In the genomic region with DNA sequence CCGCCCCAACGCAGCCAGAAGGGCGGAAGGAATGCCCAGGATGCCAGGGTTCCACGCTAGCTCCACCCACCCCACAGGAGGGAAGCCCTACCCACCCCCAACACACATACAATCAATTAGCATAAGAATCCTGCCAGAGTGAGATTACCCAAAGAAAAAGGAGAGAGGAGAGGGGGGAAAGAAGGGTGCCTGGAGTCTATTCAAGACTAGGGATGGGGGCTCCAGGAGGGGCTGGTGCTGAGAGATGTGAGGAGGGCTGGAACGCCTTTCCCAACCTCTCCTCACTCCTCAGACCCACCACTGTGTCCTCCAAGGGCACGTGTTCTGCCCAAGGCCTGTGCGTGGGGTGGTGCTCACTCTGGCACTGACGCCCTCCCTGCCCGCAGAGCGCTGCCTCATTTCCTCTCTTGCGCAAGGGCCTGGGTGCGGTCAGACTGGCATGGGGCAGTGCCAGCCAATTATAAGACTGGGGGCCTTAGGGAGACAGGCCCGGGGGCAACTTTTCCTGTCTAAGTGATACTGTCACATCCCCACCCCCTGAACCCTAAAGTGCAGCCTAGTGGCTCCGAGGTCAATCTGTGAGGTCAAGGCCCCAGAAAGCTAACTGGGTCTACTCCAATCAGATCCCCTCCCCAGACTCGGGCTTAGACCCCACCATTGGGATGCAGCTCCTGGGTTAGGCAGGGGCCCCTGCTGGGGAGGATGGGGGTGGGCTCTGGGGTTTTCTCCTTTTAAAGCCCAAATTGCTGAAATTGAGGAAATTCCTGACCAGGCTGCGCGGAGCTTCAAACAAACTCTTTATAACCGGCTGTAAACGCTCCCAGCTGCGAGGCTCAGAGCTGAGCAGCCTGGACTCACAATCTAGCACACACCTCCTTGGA, we compare ENCODE assay signal across 8 cellular contexts. TPM values are rescaled to one million over a fixed set of nuclear protein-coding genes. Genes with fewer than 3 reads are reported as not detected.
A peak's percentile ranks its signal among the peaks of the same experiment; 100 is the strongest.
DNase-seq lines count a peak whose midpoint lies in the region; ATAC-seq, FAIRE-seq and TF ChIP-seq lines count a peak whose summit lies in the region.

No MANE protein-coding gene starts in this region.

- no peaks in the 10 kb centered on the region for H3K9me3 Mint-ChIP-seq in activated naive CD8-positive, alpha-beta T cell treated with anti-CD3 and anti-CD28 coated beads, Interleukin-2, amount 50 U/mL, for 24 hours

- H3K27me3 Mint-ChIP-seq in activated naive CD8-positive, alpha-beta T cell treated with anti-CD3 and anti-CD28 coated beads, Interleukin-2, amount 50 U/mL, for 24 hours, result no peaks in the 10 kb centered on the region

- H3K4me1 ChIP-seq in keratinocyte (ENCODE audit: control insufficient read depth, extremely low read depth, insufficient read depth, low read length) (peaks cover 44% of the 10 kb centered on the region), tibial artery (peaks cover 4 to 52% (median 40%) of the 10 kb centered on the region in 4 donors)

- H3K9me1 ChIP-seq in keratinocyte (ENCODE audit: control insufficient read depth, extremely low read depth, insufficient read depth, low read length), result no peaks in the 10 kb centered on the region

- H3K36me3 ChIP-seq in keratinocyte (ENCODE audit: control insufficient read depth in 2 of 2, extremely low read depth in 1 of 2, insufficient read depth in 2 of 2, low read length in 2 of 2) (peaks cover 18 to 33% of the 10 kb centered on the region in 2 experiments), tibial artery (peaks cover 28 to 42% (median 29%) of the 10 kb centered on the region in 3 donors)

- peaks cover 70% of the 10 kb centered on the region for H3K4me1 Mint-ChIP-seq in activated naive CD8-positive, alpha-beta T cell treated with anti-CD3 and anti-CD28 coated beads, Interleukin-2, amount 50 U/mL, for 24 hours

- intact Hi-C loops in tibial artery (cut with DNase I; ENCODE audit: low total_unique reads), result no loop called here

- H2AFZ ChIP-seq in keratinocyte (ENCODE audit: control insufficient read depth, low read length), result no peak overlapping the region

- peak overlapping the region; percentile 79 for H3K4me2 ChIP-seq in keratinocyte (ENCODE audit: control insufficient read depth, extremely low read depth, insufficient read depth, low read depth, low read length)

- H3K27ac Mint-ChIP-seq in activated naive CD8-positive, alpha-beta T cell treated with anti-CD3 and anti-CD28 coated beads, Interleukin-2, amount 50 U/mL, for 24 hours, result peak overlapping the region; percentile 96

- peaks cover 4% of the 10 kb centered on the region for H4K20me1 ChIP-seq in keratinocyte (ENCODE audit: control insufficient read depth, extremely low read depth, insufficient read depth, low read length)

- H3K27ac ChIP-seq in keratinocyte (ENCODE audit: control insufficient read depth, insufficient read depth, low read length) (peak overlapping the region; percentile 23), tibial artery (peak overlapping the region; percentile 98 to 99)

- H3K27me3 ChIP-seq in keratinocyte (ENCODE audit: control insufficient read depth, extremely low read depth, insufficient read depth, low read length) (no peaks in the 10 kb centered on the region), tibial artery (no peaks in the 10 kb centered on the region)

- DNase-seq in stimulated activated CD4-positive, alpha-beta T cell treated with anti-CD3 and anti-CD28 coated beads, Interleukin-15, amount 100 ng/mL, for 24 hours, result peak; percentile 66
- DNase-seq in stimulated activated CD4-positive, alpha-beta T cell treated with anti-CD3 and anti-CD28 coated beads, Interleukin-4, amount 100 ng/mL, for 1 hour, result no peak
- peak; percentile 78 for DNase-seq in activated naive CD8-positive, alpha-beta T cell treated with anti-CD3 and anti-CD28 coated beads, Interleukin-2, amount 50 U/mL, for 24 hours
- DNase-seq in keratinocyte (ENCODE audit: low read depth, low spot score), result no peak
- no peak for DNase-seq in tibial artery
- no peak for DNase-seq in H54 (ENCODE audit: insufficient read length, low spot score)
- no peak for DNase-seq in NCI-H1417 (lab: John Stamatoyannopoulos, UW)

- no peak overlapping the region for H3K9ac ChIP-seq in keratinocyte (ENCODE audit: control insufficient read depth, extremely low read depth, insufficient read depth, low read length)

- peaks cover 25% of the 10 kb centered on the region for H3K79me2 ChIP-seq in keratinocyte (ENCODE audit: control insufficient read depth, insufficient read depth, low read length)

- TF ChIP-seq CTCF in keratinocyte (optimal IDR thresholded peaks at IDR 0.05 in 1 of 3, IDR thresholded peaks at IDR 0.05 in 1 of 3, conservative IDR thresholded peaks at IDR 0.05 in 1 of 3; ENCODE audit: extremely low read depth in 1 of 3, insufficient read depth in 2 of 3, low read length in 3 of 3), result no peak
- no peak for TF ChIP-seq CTCF in tibial artery (IDR thresholded peaks at IDR 0.05)

- FAIRE-seq in keratinocyte (lab: Jason Lieb, UNC) (peak; percentile 53), H54 (lab: Jason Lieb, UNC) (no peak)

- TF ChIP-seq POLR2A in H54 (IDR thresholded peaks at IDR 0.05; ENCODE audit: low read depth, low read length), result no peak

- H3K4me3 Mint-ChIP-seq in activated naive CD8-positive, alpha-beta T cell treated with anti-CD3 and anti-CD28 coated beads, Interleukin-2, amount 50 U/mL, for 24 hours, result peak overlapping the region; percentile 87

- H3K9me3 ChIP-seq in keratinocyte (ENCODE audit: control insufficient read depth, low read depth, low read length) (no peaks in the 10 kb centered on the region), tibial artery (no peaks in the 10 kb centered on the region)

- H3K4me3 ChIP-seq in keratinocyte (ENCODE audit: control insufficient read depth in 2 of 3, extremely low read depth in 1 of 3, insufficient read depth in 2 of 3, low read depth in 1 of 3, low read length in 3 of 3) (peak overlapping the region; percentile 7 to 99 (median 56)), tibial artery (peak overlapping the region; percentile 66 to 74)

- no peak for ATAC-seq in activated naive CD8-positive, alpha-beta T cell treated with anti-CD3 and anti-CD28 coated beads, Interleukin-2, amount 50 U/mL, for 24 hours
- no peak for ATAC-seq in GM21737 (IDR thresholded peaks at IDR 0.05; ENCODE audit: unreplicated experiment)

- dilution Hi-C loops in keratinocyte (cut with MboI; ENCODE audit: extremely low pct_ligation_motif_present, low sequenced_read_pairs), result no loop called here

- peaks cover 12% of the 10 kb centered on the region for H3K36me3 Mint-ChIP-seq in activated naive CD8-positive, alpha-beta T cell treated with anti-CD3 and anti-CD28 coated beads, Interleukin-2, amount 50 U/mL, for 24 hours (ENCODE audit: low read depth)

RNA-seq across cellular contexts. Expression of a gene that starts 10.2 kb away (rescaled TPM):
- polyA plus RNA-seq in keratinocyte, result 0.58 to 2.4 TPM (median 0.83 TPM) in 3 replicates
- 4.2 TPM for polyA plus RNA-seq in keratinocyte (2011; ENCODE audit: low read depth)
- polyA plus RNA-seq in keratinocyte (2011; cell fraction: cytosol; rRNA removed), result 0.19 and 0.21 TPM in 2 replicates
- 7.8 and 8.3 TPM in 2 replicates for polyA plus RNA-seq in keratinocyte (2011; cell fraction: nucleus; rRNA removed)
- polyA plus RNA-seq in keratinocyte (2012; ENCODE audit: low replicate concordance), result 0.76 and 8.4 TPM in 2 replicates
- polyA minus RNA-seq in keratinocyte, result 3.5 to 9.8 TPM (median 4.8 TPM) in 3 replicates
- polyA minus RNA-seq in keratinocyte (2011; cell fraction: cytosol; rRNA and poly(A)+ RNA removed), result not detected
- polyA minus RNA-seq in keratinocyte (2011; cell fraction: nucleus; rRNA and poly(A)+ RNA removed), result 3.8 and 4.5 TPM in 2 replicates

RNA-seq across cellular contexts. Expression of a gene that starts 14.7 kb away (rescaled TPM):
- polyA plus RNA-seq in keratinocyte, result 26.4 to 31.5 TPM (median 30.9 TPM) in 3 replicates
- polyA plus RNA-seq in keratinocyte (2011; ENCODE audit: low read depth), result 43.6 TPM
- 26.0 and 36.6 TPM in 2 replicates for polyA plus RNA-seq in keratinocyte (2011; cell fraction: cytosol; rRNA removed)
- 31.8 and 38.9 TPM in 2 replicates for polyA plus RNA-seq in keratinocyte (2011; cell fraction: nucleus; rRNA removed)
- polyA plus RNA-seq in keratinocyte (2012; ENCODE audit: low replicate concordance), result 39.6 and 84.0 TPM in 2 replicates
- 48.5 to 64.1 TPM (median 57.6 TPM) in 3 replicates for polyA minus RNA-seq in keratinocyte
- polyA minus RNA-seq in keratinocyte (2011; cell fraction: cytosol; rRNA and poly(A)+ RNA removed), result 42.2 TPM
- polyA minus RNA-seq in keratinocyte (2011; cell fraction: nucleus; rRNA and poly(A)+ RNA removed), result 24.9 and 25.7 TPM in 2 replicates

RNA-seq across cellular contexts. Expression of a gene that starts 36.6 kb away (rescaled TPM):
- 7.9 to 29.5 TPM (median 19.5 TPM) in 3 replicates for polyA plus RNA-seq in keratinocyte
- 8.0 TPM for polyA plus RNA-seq in keratinocyte (2011; ENCODE audit: low read depth)
- 1.4 and 1.9 TPM in 2 replicates for polyA plus RNA-seq in keratinocyte (2011; cell fraction: cytosol; rRNA removed)
- 126 and 152 TPM in 2 replicates for polyA plus RNA-seq in keratinocyte (2011; cell fraction: nucleus; rRNA removed)
- 5.8 and 23.3 TPM in 2 replicates for polyA plus RNA-seq in keratinocyte (2012; ENCODE audit: low replicate concordance)
- 5.6 to 17.6 TPM (median 17.2 TPM) in 3 replicates for polyA minus RNA-seq in keratinocyte
- 3.1 TPM for polyA minus RNA-seq in keratinocyte (2011; cell fraction: cytosol; rRNA and poly(A)+ RNA removed)
- polyA minus RNA-seq in keratinocyte (2011; cell fraction: nucleus; rRNA and poly(A)+ RNA removed), result 20.0 and 28.5 TPM in 2 replicates

RNA-seq across cellular contexts. Expression of a gene that starts 36.8 kb away (rescaled TPM):
- 6.5 to 11.8 TPM (median 10.3 TPM) in 3 replicates for polyA plus RNA-seq in keratinocyte
- polyA plus RNA-seq in keratinocyte (2011; ENCODE audit: low read depth), result 9.7 TPM
- polyA plus RNA-seq in keratinocyte (2011; cell fraction: cytosol; rRNA removed), result 3.6 and 4.5 TPM in 2 replicates
- 21.7 and 25.7 TPM in 2 replicates for polyA plus RNA-seq in keratinocyte (2011; cell fraction: nucleus; rRNA removed)
- 5.5 and 6.5 TPM in 2 replicates for polyA plus RNA-seq in keratinocyte (2012; ENCODE audit: low replicate concordance)
- polyA minus RNA-seq in keratinocyte, result 3.8 to 17.4 TPM (median 15.6 TPM) in 3 replicates
- 3.3 TPM for polyA minus RNA-seq in keratinocyte (2011; cell fraction: cytosol; rRNA and poly(A)+ RNA removed)
- 8.7 and 9.6 TPM in 2 replicates for polyA minus RNA-seq in keratinocyte (2011; cell fraction: nucleus; rRNA and poly(A)+ RNA removed)

RNA-seq across cellular contexts. Expression of a gene that starts 50.8 kb away (rescaled TPM):
- 0.80 to 3.7 TPM (median 3.7 TPM) in 3 replicates for polyA plus RNA-seq in keratinocyte
- polyA plus RNA-seq in keratinocyte (2011; ENCODE audit: low read depth), result 1.3 TPM
- polyA plus RNA-seq in keratinocyte (2011; cell fraction: cytosol; rRNA removed), result 0.46 and 0.64 TPM in 2 replicates
- 4.3 and 5.5 TPM in 2 replicates for polyA plus RNA-seq in keratinocyte (2011; cell fraction: nucleus; rRNA removed)
- 1.0 and 3.0 TPM in 2 replicates for polyA plus RNA-seq in keratinocyte (2012; ENCODE audit: low replicate concordance)
- polyA minus RNA-seq in keratinocyte, result 1.5 to 9.7 TPM (median 5.8 TPM) in 3 replicates
- 2.9 TPM for polyA minus RNA-seq in keratinocyte (2011; cell fraction: cytosol; rRNA and poly(A)+ RNA removed)
- polyA minus RNA-seq in keratinocyte (2011; cell fraction: nucleus; rRNA and poly(A)+ RNA removed), result 2.1 and 2.9 TPM in 2 replicates

Comparison
In these comparisons a context has a peak if more than half of its experiments do, and no peak if none do; other contexts are left out.
1. DNase-seq: peak in stimulated activated CD4-positive, alpha-beta T cell treated with anti-CD3 and anti-CD28 coated beads, Interleukin-15, amount 100 ng/mL, for 24 hours (single experiment) and activated naive CD8-positive, alpha-beta T cell treated with anti-CD3 and anti-CD28 coated beads, Interleukin-2, amount 50 U/mL, for 24 hours (single experiment); none in stimulated activated CD4-positive, alpha-beta T cell treated with anti-CD3 and anti-CD28 coated beads, Interleukin-4, amount 100 ng/mL, for 1 hour (single experiment), keratinocyte (single experiment), tibial artery (0 of 2), H54 (single experiment) and NCI-H1417 (0 of 3).